ENCODE assay signal across 8 cellular contexts in the genomic region with DNA sequence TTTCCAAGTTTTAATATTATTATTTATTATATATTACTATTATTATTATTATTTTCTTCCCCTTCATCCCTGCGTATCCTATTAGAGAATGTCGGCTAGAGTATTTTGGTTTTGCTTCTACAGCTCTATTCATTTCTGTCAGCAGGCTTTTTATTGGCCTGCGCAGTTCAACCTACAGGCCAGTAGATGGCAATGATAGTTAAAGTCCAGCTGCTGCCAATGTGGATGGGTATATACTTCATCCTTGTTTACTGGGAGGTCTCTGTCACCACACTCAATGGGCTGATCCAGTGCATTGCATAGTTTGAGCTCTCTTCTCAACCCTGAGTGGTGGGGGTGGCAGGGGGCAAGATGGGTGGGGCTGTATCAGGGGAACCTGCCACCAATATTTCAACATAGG.
DNase-seq lines count a peak whose midpoint lies in the region; ATAC-seq, FAIRE-seq and TF ChIP-seq lines count a peak whose summit lies in the region.

No MANE protein-coding gene starts in this region.

- H3K4me2 ChIP-seq in Karpas-422 (ENCODE audit: low read depth, low read length, poor library complexity, severe bottlenecking) (no peak overlapping the region), astrocyte (ENCODE audit: low read length) (no peak overlapping the region), neural cell (ENCODE audit: low read length) (no peak overlapping the region)

- H3K4me3 Mint-ChIP-seq in astrocyte (ENCODE audit: unreplicated experiment) = no peak overlapping the region
- no peak overlapping the region for H3K4me3 Mint-ChIP-seq in natural killer cell treated with Interleukin-12 subunit alpha and Interleukin-12 subunit beta and Interleukin-15 and Interleukin-18, amount 100 ng/mL, for 72 hours
- H3K4me3 Mint-ChIP-seq in effector memory CD8-positive, alpha-beta T cell = no peak overlapping the region

- peak; percentile 58 for TF ChIP-seq RAD21 in neural cell (conservative IDR thresholded peaks at IDR 0.05)

- 32 to 64% methylated on average over 3 of the region's 3 CpGs for WGBS in heart right ventricle, 2 donors
- WGBS in right cardiac atrium = 59% methylated on average over 3 of the region's 3 CpGs

- H3K9ac ChIP-seq in Karpas-422 (ENCODE audit: low read length) (no peak overlapping the region), astrocyte (ENCODE audit: low read length) (no peak overlapping the region), neural cell (ENCODE audit: low read length) (no peak overlapping the region)

- ATAC-seq in heart right ventricle (no peak), right cardiac atrium (no peak)
- ATAC-seq in natural killer cell treated with Interleukin-12 subunit alpha and Interleukin-12 subunit beta and Interleukin-15 and Interleukin-18, amount 100 ng/mL, for 72 hours = no peak
- no peak for ATAC-seq in effector memory CD8-positive, alpha-beta T cell (replicated peaks)

- H3K36me3 ChIP-seq in heart right ventricle (no peaks in the 10 kb centered on the region), Karpas-422 (ENCODE audit: insufficient read depth, low read length) (no peaks in the 10 kb centered on the region), astrocyte (ENCODE audit: insufficient read depth, low read length) (no peaks in the 10 kb centered on the region), neural cell (ENCODE audit: insufficient read depth, low read length) (no peaks in the 10 kb centered on the region)

- H3K36me3 Mint-ChIP-seq in astrocyte (ENCODE audit: low read depth, unreplicated experiment) = no peaks in the 10 kb centered on the region
- peaks cover 16% of the 10 kb centered on the region for H3K36me3 Mint-ChIP-seq in natural killer cell treated with Interleukin-12 subunit alpha and Interleukin-12 subunit beta and Interleukin-15 and Interleukin-18, amount 100 ng/mL, for 72 hours
- no peaks in the 10 kb centered on the region for H3K36me3 Mint-ChIP-seq in effector memory CD8-positive, alpha-beta T cell (ENCODE audit: insufficient read depth)

- H3K4me1 Mint-ChIP-seq in astrocyte (ENCODE audit: low read depth, unreplicated experiment) = no peaks in the 10 kb centered on the region
- H3K4me1 Mint-ChIP-seq in natural killer cell treated with Interleukin-12 subunit alpha and Interleukin-12 subunit beta and Interleukin-15 and Interleukin-18, amount 100 ng/mL, for 72 hours (ENCODE audit: low read depth in 2 of 2) = no peaks in the 10 kb centered on the region
- no peaks in the 10 kb centered on the region for H3K4me1 Mint-ChIP-seq in effector memory CD8-positive, alpha-beta T cell (ENCODE audit: low read depth in 2 of 2)

- H3K9me3 ChIP-seq in heart right ventricle = peaks cover 0 to 73% (median 27%) of the 10 kb centered on the region in 11 donors
- peaks cover 8% of the 10 kb centered on the region for H3K9me3 ChIP-seq in right cardiac atrium (ENCODE audit: control insufficient read depth, low read length)
- H3K9me3 ChIP-seq in Karpas-422 (ENCODE audit: low read length) = peaks cover 12% of the 10 kb centered on the region
- H3K9me3 ChIP-seq in astrocyte (ENCODE audit: insufficient read depth, low read depth, low read length) = peaks cover 6% of the 10 kb centered on the region
- H3K9me3 ChIP-seq in neural cell (ENCODE audit: low read length) = peaks cover 9% of the 10 kb centered on the region

- no peaks in the 10 kb centered on the region for H3K27me3 Mint-ChIP-seq in astrocyte (ENCODE audit: low read depth, unreplicated experiment)
- H3K27me3 Mint-ChIP-seq in natural killer cell treated with Interleukin-12 subunit alpha and Interleukin-12 subunit beta and Interleukin-15 and Interleukin-18, amount 100 ng/mL, for 72 hours = no peaks in the 10 kb centered on the region
- no peaks in the 10 kb centered on the region for H3K27me3 Mint-ChIP-seq in effector memory CD8-positive, alpha-beta T cell

- TF ChIP-seq EP300 in neural cell (conservative IDR thresholded peaks at IDR 0.05; ENCODE audit: poor library complexity, severe bottlenecking) = no peak

- H3K79me2 ChIP-seq in Karpas-422 (ENCODE audit: low read length) (no peaks in the 10 kb centered on the region), astrocyte (ENCODE audit: insufficient read depth, low read length) (no peaks in the 10 kb centered on the region), neural cell (replicated peaks; ENCODE audit: insufficient read depth, low read length) (no peaks in the 10 kb centered on the region)

- intact Hi-C loops in heart right ventricle (cut with DNase I) (loop anchor here in 1 of 10 donors (10.0 kb wide), 1 partner anchor 62 kb away; no protein-coding TSS in a partner anchor), right cardiac atrium (cut with DNase I) (no loop called here)

- H3K4me1 ChIP-seq in heart right ventricle = no peaks in the 10 kb centered on the region
- no peaks in the 10 kb centered on the region for H3K4me1 ChIP-seq in right cardiac atrium (ENCODE audit: control insufficient read depth, insufficient read depth, low read length)
- H3K4me1 ChIP-seq in Karpas-422 (ENCODE audit: low read length) = no peaks in the 10 kb centered on the region
- no peaks in the 10 kb centered on the region for H3K4me1 ChIP-seq in astrocyte (ENCODE audit: insufficient read depth, low read length)

- DNase-seq in heart right ventricle = no peak
- DNase-seq in right cardiac atrium = no peak
- peak; percentile 68 for DNase-seq in Karpas-422
- DNase-seq in astrocyte (ENCODE audit: low read depth) = no peak
- DNase-seq in activated T-cell treated with anti-CD3 and anti-CD28 coated beads, Interleukin-2, amount 50 U/mL, for 1 hour = no peak
- no peak for DNase-seq in natural killer cell treated with Interleukin-12 subunit alpha and Interleukin-12 subunit beta and Interleukin-15 and Interleukin-18, amount 100 ng/mL, for 72 hours (ENCODE audit: low spot score)
- no peak for DNase-seq in effector memory CD8-positive, alpha-beta T cell

- H3F3A ChIP-seq in neural cell (ENCODE audit: insufficient read depth, low read length, poor library complexity, severe bottlenecking) = no peaks in the 10 kb centered on the region

- no peaks in the 10 kb centered on the region for H3K27me3 ChIP-seq in heart right ventricle
- H3K27me3 ChIP-seq in right cardiac atrium (ENCODE audit: control insufficient read depth, insufficient read depth) = no peaks in the 10 kb centered on the region
- no peaks in the 10 kb centered on the region for H3K27me3 ChIP-seq in Karpas-422 (ENCODE audit: low read length)
- no peaks in the 10 kb centered on the region for H3K27me3 ChIP-seq in astrocyte (ENCODE audit: insufficient read depth, low read length)
- no peaks in the 10 kb centered on the region for H3K27me3 ChIP-seq in neural cell (ENCODE audit: insufficient read depth, low read depth, low read length)

- peaks cover 15% of the 10 kb centered on the region for H3K9me3 Mint-ChIP-seq in astrocyte (ENCODE audit: unreplicated experiment)
- H3K9me3 Mint-ChIP-seq in natural killer cell treated with Interleukin-12 subunit alpha and Interleukin-12 subunit beta and Interleukin-15 and Interleukin-18, amount 100 ng/mL, for 72 hours = peaks cover 3% of the 10 kb centered on the region
- peaks cover 12 to 18% of the 10 kb centered on the region in 2 donors for H3K9me3 Mint-ChIP-seq in effector memory CD8-positive, alpha-beta T cell

- TF ChIP-seq CTCF in heart right ventricle (IDR thresholded peaks at IDR 0.05) (peak in 8 of 9 donors; percentile 18 to 60 (median 44)), astrocyte (IDR thresholded peaks at IDR 0.05; ENCODE audit: insufficient read depth, low read depth, low read length) (peak; percentile 47), neural cell (IDR thresholded peaks at IDR 0.05; ENCODE audit: poor library complexity, severe bottlenecking) (peak; percentile 50)

- H3K4me3 ChIP-seq in heart right ventricle (no peak overlapping the region), right cardiac atrium (ENCODE audit: low read length) (no peak overlapping the region), Karpas-422 (ENCODE audit: low read length) (no peak overlapping the region), astrocyte (ENCODE audit: insufficient read depth, low read depth, low read length) (no peak overlapping the region), neural cell (ENCODE audit: low read length) (no peak overlapping the region)

- no peaks in the 10 kb centered on the region for H4K20me1 ChIP-seq in Karpas-422 (ENCODE audit: insufficient read depth, low read depth, low read length)
- no peaks in the 10 kb centered on the region for H4K20me1 ChIP-seq in astrocyte (ENCODE audit: insufficient read depth, low read length)
- H4K20me1 ChIP-seq in neural cell (ENCODE audit: insufficient read depth) = no peaks in the 10 kb centered on the region

- H2AFZ ChIP-seq in Karpas-422 (ENCODE audit: low read length) (no peak overlapping the region), astrocyte (ENCODE audit: low read depth, low read length) (no peak overlapping the region), neural cell (ENCODE audit: low read depth, low read length) (no peak overlapping the region)

- FAIRE-seq in astrocyte (lab: Jason Lieb, UNC) = no peak

- H3K27ac ChIP-seq in heart right ventricle (no peak overlapping the region), right cardiac atrium (ENCODE audit: low read length) (no peak overlapping the region), Karpas-422 (ENCODE audit: low read length) (no peak overlapping the region), astrocyte (ENCODE audit: low read depth, low read length) (no peak overlapping the region), neural cell (ENCODE audit: low read length) (no peak overlapping the region)

- H3K27ac Mint-ChIP-seq in astrocyte (ENCODE audit: unreplicated experiment) = no peak overlapping the region
- H3K27ac Mint-ChIP-seq in natural killer cell treated with Interleukin-12 subunit alpha and Interleukin-12 subunit beta and Interleukin-15 and Interleukin-18, amount 100 ng/mL, for 72 hours = no peak overlapping the region
- no peak overlapping the region for H3K27ac Mint-ChIP-seq in effector memory CD8-positive, alpha-beta T cell

- H3K9me2 ChIP-seq in Karpas-422 (replicated peaks; ENCODE audit: insufficient read depth, low read length) (no peaks in the 10 kb centered on the region), neural cell (ENCODE audit: insufficient read depth, low read length) (no peaks in the 10 kb centered on the region)

TF ChIP-seq in neural cell, 6 proteins besides CTCF, POLR2A, EP300 and RAD21 (continues in another document):
- peak; percentile 48 for TF ChIP-seq SMC3 (conservative IDR thresholded peaks at IDR 0.05; ENCODE audit: poor library complexity)
